10 cellular contexts compared by ENCODE assay signal in the genomic region with DNA sequence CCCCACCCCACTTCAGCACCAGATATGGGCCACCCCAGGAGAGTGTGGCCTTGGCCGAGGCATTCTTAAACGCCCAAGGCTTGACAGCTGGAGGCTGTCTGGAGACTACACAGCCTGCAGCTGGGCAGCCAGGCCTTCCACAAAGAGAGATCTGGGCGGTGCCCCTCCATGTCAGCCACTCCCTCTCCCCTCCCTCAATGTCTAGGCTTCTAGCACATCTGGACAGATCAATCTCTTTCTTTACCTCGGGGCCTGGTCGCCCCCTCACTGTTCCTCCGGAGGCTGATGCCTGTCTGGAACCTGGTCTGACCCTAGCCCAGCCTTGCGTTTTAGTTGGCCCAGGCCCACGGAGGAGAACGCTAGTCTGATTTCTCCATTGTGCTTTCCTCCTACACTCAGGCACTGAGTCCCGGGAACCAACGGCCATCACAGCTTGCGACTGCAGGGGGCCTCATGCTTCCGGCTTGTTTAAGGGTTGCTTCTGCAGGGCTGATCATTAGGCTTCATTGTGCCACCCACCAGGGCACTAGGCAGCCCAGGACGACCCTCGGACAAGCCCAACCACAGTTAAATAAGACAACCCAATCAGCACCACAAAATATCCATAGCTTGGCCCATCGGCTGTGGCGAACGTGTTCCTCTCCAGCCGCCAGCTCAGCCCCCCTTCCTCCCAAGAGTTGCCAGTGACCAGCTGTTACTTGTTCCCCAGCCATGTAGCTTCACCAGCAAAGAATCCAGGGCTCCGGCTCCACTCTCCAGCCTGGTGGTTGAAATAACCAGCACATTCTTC.
DNase-seq lines count a peak whose midpoint lies in the region; ATAC-seq and TF ChIP-seq lines count a peak whose summit lies in the region.
"Had no signal": no experiment of that assay in that cellular context is flagged by ENCODE, and none has a peak within 500 bp of the region (broad histone marks: within the 10 kb centered on the region; RNA-seq: fewer than 3 reads in every experiment).

No MANE protein-coding gene starts in this region.

- H3K4me1 Mint-ChIP-seq in CD14-positive monocyte: peaks cover 22% of the 10 kb centered on the region
- peaks cover 62% of the 10 kb centered on the region for H3K4me1 Mint-ChIP-seq in nephron
- H3K4me1 Mint-ChIP-seq in T-helper 2 cell treated with Interferon-gamma antibody and Interleukin-4, amounts not matched to agents 5 μg/mL and 100 μg/mL, for 36 hours (ENCODE audit: low read depth): peaks cover 9% of the 10 kb centered on the region
- H3K4me1 Mint-ChIP-seq: central memory CD8-positive, alpha-beta T cell had no signal

- TF ChIP-seq CTCF in CD14-positive monocyte (IDR thresholded peaks at IDR 0.05) (no peak), epithelial cell of esophagus (IDR thresholded peaks at IDR 0.05; ENCODE audit: insufficient read depth, low read depth, low read length, missing control alignments) (no peak), nephron (IDR thresholded peaks at IDR 0.05; ENCODE audit: unreplicated experiment in 3 of 3) (no peak)

- H3K9me3 Mint-ChIP-seq in CD14-positive monocyte: peaks cover 0 to 3% (median 0%) of the 10 kb centered on the region in 7 donors
- H3K9me3 Mint-ChIP-seq in nephron: peaks cover 3% of the 10 kb centered on the region
- no peaks in the 10 kb centered on the region for H3K9me3 Mint-ChIP-seq in T-helper 2 cell treated with Interferon-gamma antibody and Interleukin-4, amounts not matched to agents 5 μg/mL and 100 μg/mL, for 36 hours
- H3K9me3 Mint-ChIP-seq: central memory CD8-positive, alpha-beta T cell; T-helper 1 cell treated with Interleukin-12 subunit alpha and Interleukin-12 subunit beta and Interleukin-4 antibody, amounts not matched to agents 30 μg/mL and 1 μg/mL, for 36 hours had no signal

- H3K36me3 Mint-ChIP-seq in CD14-positive monocyte (no peaks in the 10 kb centered on the region), nephron (ENCODE audit: low read depth) (no peaks in the 10 kb centered on the region)
- H3K36me3 Mint-ChIP-seq in T-helper 2 cell treated with Interferon-gamma antibody and Interleukin-4, amounts not matched to agents 5 μg/mL and 100 μg/mL, for 36 hours (ENCODE audit: low read depth): no peaks in the 10 kb centered on the region

- intact Hi-C loops in CD14-positive monocyte (cut with micrococcal nuclease): no loop called here

- H3K4me3 Mint-ChIP-seq in CD14-positive monocyte (peak overlapping the region; percentile 39 to 41), nephron (peak overlapping the region; percentile 26 to 35 (median 30))
- H3K4me3 Mint-ChIP-seq in T-helper 2 cell treated with Interferon-gamma antibody and Interleukin-4, amounts not matched to agents 5 μg/mL and 100 μg/mL, for 36 hours: no peak overlapping the region
- H3K4me3 Mint-ChIP-seq: central memory CD8-positive, alpha-beta T cell; T-helper 1 cell treated with Interleukin-12 subunit alpha and Interleukin-12 subunit beta and Interleukin-4 antibody, amounts not matched to agents 30 μg/mL and 1 μg/mL, for 36 hours had no signal

- H3K27me3 Mint-ChIP-seq in CD14-positive monocyte (ENCODE audit: low read depth in 3 of 3) (peaks cover 1 to 3% (median 2%) of the 10 kb centered on the region in 3 donors), nephron (ENCODE audit: low read depth) (peaks cover 4% of the 10 kb centered on the region)
- no peaks in the 10 kb centered on the region for H3K27me3 Mint-ChIP-seq in T-helper 2 cell treated with Interferon-gamma antibody and Interleukin-4, amounts not matched to agents 5 μg/mL and 100 μg/mL, for 36 hours (ENCODE audit: low read depth)
- H3K27me3 Mint-ChIP-seq: central memory CD8-positive, alpha-beta T cell had no signal

- DNase-seq in CD14-positive monocyte (ENCODE audit: low spot score): no peak
- peak; percentile 50 for DNase-seq in NCI-H2227 treated with DMSO at 0.1 percent for 48 hours (lab: John Stamatoyannopoulos, UW)
- peak; percentile 78 for DNase-seq in epithelial cell of esophagus (ENCODE audit: low read depth)
- DNase-seq in NCI-H128 (lab: John Stamatoyannopoulos, UW; ENCODE audit: unreplicated experiment): no peak
- DNase-seq in T-helper 2 cell treated with Interferon-gamma antibody and Interleukin-4, amounts not matched to agents 5 μg/mL and 100 μg/mL, for 36 hours (ENCODE audit: low spot score): no peak

- ATAC-seq in HG02885 (IDR thresholded peaks at IDR 0.05; ENCODE audit: poor library complexity, unreplicated experiment) (no peak), HG03135 (IDR thresholded peaks at IDR 0.05; ENCODE audit: unreplicated experiment) (no peak)

- H3K27ac Mint-ChIP-seq in CD14-positive monocyte: no peak overlapping the region
- H3K27ac Mint-ChIP-seq in nephron: peak overlapping the region; percentile 83 to 95 (median 85)
- H3K27ac Mint-ChIP-seq in T-helper 2 cell treated with Interferon-gamma antibody and Interleukin-4, amounts not matched to agents 5 μg/mL and 100 μg/mL, for 36 hours: no peak overlapping the region
- H3K27ac Mint-ChIP-seq: T-helper 1 cell treated with Interleukin-12 subunit alpha and Interleukin-12 subunit beta and Interleukin-4 antibody, amounts not matched to agents 30 μg/mL and 1 μg/mL, for 36 hours had no signal

- H3K4me3 ChIP-seq in epithelial cell of esophagus (ENCODE audit: low read length): no peak overlapping the region

Comparison
In these comparisons a context has a peak if more than half of its experiments do, and no peak if none do; other contexts are left out.
1. DNase-seq: peak in NCI-H2227 treated with DMSO at 0.1 percent for 48 hours (single experiment) and epithelial cell of esophagus (single experiment); none in CD14-positive monocyte (single experiment), NCI-H128 (single experiment) and T-helper 2 cell treated with Interferon-gamma antibody and Interleukin-4, amounts not matched to agents 5 μg/mL and 100 μg/mL, for 36 hours (single experiment).
2. H3K27ac Mint-ChIP-seq: peak in nephron (3 of 3); none in CD14-positive monocyte (0 of 7) and T-helper 2 cell treated with Interferon-gamma antibody and Interleukin-4, amounts not matched to agents 5 μg/mL and 100 μg/mL, for 36 hours (single experiment).